ENCODE assay signal across 1 cellular context in genomic region chr3:42502429-42503250, GRCh38.
TF ChIP-seq lines count a peak whose summit lies in the region.

TSS of gene VIPR1 (plus strand) at chr3:42502643. CDS start at chr3:42502736, 93 bp downstream.

TF ChIP-seq in K562, 482 proteins besides CTCF, POLR2A, EP300 and RAD21 (continued from another document):
- TF ChIP-seq CEBPZ (IDR thresholded peaks at IDR 0.05; ENCODE audit: borderline replicate concordance, low read depth, low read length) (no peak), SRSF9 (IDR thresholded peaks at IDR 0.05; ENCODE audit: borderline replicate concordance, low read depth, low read length) (no peak), E2F5 (CRISPR knock-in tag; IDR thresholded peaks at IDR 0.05) (no peak), RUNX1 (IDR thresholded peaks at IDR 0.05; ENCODE audit: low read depth) (no peak), ELF2 (CRISPR knock-in tag; IDR thresholded peaks at IDR 0.05) (no peak), CHD2 (IDR thresholded peaks at IDR 0.05; ENCODE audit: low read depth, low read length) (peak; percentile 65), HDGF (IDR thresholded peaks at IDR 0.05) (no peak), TFAP4 (CRISPR knock-in tag; IDR thresholded peaks at IDR 0.05; ENCODE audit: borderline replicate concordance) (no peak), HSF4 (CRISPR knock-in tag; IDR thresholded peaks at IDR 0.05; ENCODE audit: borderline replicate concordance) (no peak), ELK1 (CRISPR knock-in tag; IDR thresholded peaks at IDR 0.05) (no peak), RNF219 (CRISPR knock-in tag; IDR thresholded peaks at IDR 0.05) (no peak), SP2 (IDR thresholded peaks at IDR 0.05; ENCODE audit: extremely low read depth, low read depth, low read length, poor library complexity, severe bottlenecking) (peak; percentile 79)
